ENCODE assay signal across 12 cellular contexts in genomic region chr11:114169321-114169749, GRCh38.
A peak's percentile ranks its signal among the peaks of the same experiment; 100 is the strongest.
DNase-seq lines count a peak whose midpoint lies in the region; ATAC-seq and TF ChIP-seq lines count a peak whose summit lies in the region.
"Had no signal": no experiment of that assay in that cellular context is flagged by ENCODE, and none has a peak within 500 bp of the region (broad histone marks: within the 10 kb centered on the region; RNA-seq: fewer than 3 reads in every experiment).

No MANE protein-coding gene starts in this region.

- peaks cover 85% of the 10 kb centered on the region for H3K4me1 Mint-ChIP-seq in T-helper 2 cell treated with Interferon-gamma antibody and Interleukin-4, amounts not matched to agents 5 μg/mL and 100 μg/mL, for 36 hours (ENCODE audit: low read depth)
- H3K4me1 Mint-ChIP-seq in activated T-helper 17 cell treated with anti-CD3 and anti-CD28 coated beads, Interleukin-2, amount 50 U/mL, for 72 hours, result peaks cover 55% of the 10 kb centered on the region

- intact Hi-C loops in thyroid gland (cut with DNase I), result no loop called here

- H3K27ac Mint-ChIP-seq in T-helper 2 cell treated with Interferon-gamma antibody and Interleukin-4, amounts not matched to agents 5 μg/mL and 100 μg/mL, for 36 hours, result no peak overlapping the region
- H3K27ac Mint-ChIP-seq in activated T-helper 17 cell treated with anti-CD3 and anti-CD28 coated beads, Interleukin-2, amount 50 U/mL, for 72 hours, result no peak overlapping the region
- H3K27ac Mint-ChIP-seq: activated naive CD4-positive, alpha-beta T cell treated with anti-CD3 and anti-CD28 coated beads, Interleukin-2, amount 50 U/mL, for 24 hours; WTC11 had no signal

- peak overlapping the region; percentile 72 for H3K4me3 Mint-ChIP-seq in T-helper 2 cell treated with Interferon-gamma antibody and Interleukin-4, amounts not matched to agents 5 μg/mL and 100 μg/mL, for 36 hours
- peak overlapping the region; percentile 5 for H3K4me3 Mint-ChIP-seq in activated T-helper 17 cell treated with anti-CD3 and anti-CD28 coated beads, Interleukin-2, amount 50 U/mL, for 72 hours
- H3K4me3 Mint-ChIP-seq: WTC11 had no signal

- no peak for TF ChIP-seq CTCF in lung (IDR thresholded peaks at IDR 0.05; ENCODE audit: control extremely low read depth, extremely low read depth)
- no peak for TF ChIP-seq CTCF in thyroid gland (IDR thresholded peaks at IDR 0.05)

- no peak for DNase-seq in T-helper 2 cell treated with Interferon-gamma antibody and Interleukin-4, amounts not matched to agents 5 μg/mL and 100 μg/mL, for 36 hours (ENCODE audit: low spot score)
- no peak for DNase-seq in T-helper 2 cell
- no peak for DNase-seq in lung (ENCODE audit: low spot score)
- no peak for DNase-seq in thyroid gland
- no peak for DNase-seq in NCI-H510A treated with DMSO at 0.1 percent for 48 hours (lab: John Stamatoyannopoulos, UW)
- no peak for DNase-seq in C1 segment of cervical spinal cord (lab: John Stamatoyannopoulos, UW)
- DNase-seq: GDM1, occipital lobe had no signal

- no peaks in the 10 kb centered on the region for H3K27me3 Mint-ChIP-seq in T-helper 2 cell treated with Interferon-gamma antibody and Interleukin-4, amounts not matched to agents 5 μg/mL and 100 μg/mL, for 36 hours (ENCODE audit: low read depth)
- H3K27me3 Mint-ChIP-seq in activated T-helper 17 cell treated with anti-CD3 and anti-CD28 coated beads, Interleukin-2, amount 50 U/mL, for 72 hours, result no peaks in the 10 kb centered on the region
- H3K27me3 Mint-ChIP-seq: activated naive CD4-positive, alpha-beta T cell treated with anti-CD3 and anti-CD28 coated beads, Interleukin-2, amount 50 U/mL, for 24 hours had no signal

- H3K4me1 ChIP-seq in lung (ENCODE audit: control insufficient read depth in 2 of 2, insufficient read depth in 2 of 2, low read length in 2 of 2) (peaks cover 66 to 73% of the 10 kb centered on the region in 2 donors), thyroid gland (peaks cover 96 to 99% of the 10 kb centered on the region in 2 donors)

- no peak overlapping the region for H3K4me3 ChIP-seq in lung
- no peak overlapping the region for H3K4me3 ChIP-seq in thyroid gland (replicated peaks in 1 of 3)

- H3K9me3 ChIP-seq in lung (ENCODE audit: control insufficient read depth in 2 of 2, insufficient read depth in 1 of 2, low read length in 1 of 2) (no peaks in the 10 kb centered on the region), thyroid gland (no peaks in the 10 kb centered on the region)

- 58 to 66% methylated on average over 9 of the region's 9 CpGs for WGBS in lung, 2 donors
- WGBS in thyroid gland, 2 donors, result 71 to 84% methylated on average over 9 of the region's 9 CpGs

- H3K27ac ChIP-seq in lung (ENCODE audit: low read depth in 1 of 2, low read length in 1 of 2), result peak overlapping the region; percentile 85 to 97
- H3K27ac ChIP-seq in thyroid gland, result peak overlapping the region; percentile 99 to 100 (median 100)

- no peaks in the 10 kb centered on the region for H3K9me3 Mint-ChIP-seq in T-helper 2 cell treated with Interferon-gamma antibody and Interleukin-4, amounts not matched to agents 5 μg/mL and 100 μg/mL, for 36 hours
- no peaks in the 10 kb centered on the region for H3K9me3 Mint-ChIP-seq in activated T-helper 17 cell treated with anti-CD3 and anti-CD28 coated beads, Interleukin-2, amount 50 U/mL, for 72 hours
- H3K9me3 Mint-ChIP-seq: activated naive CD4-positive, alpha-beta T cell treated with anti-CD3 and anti-CD28 coated beads, Interleukin-2, amount 50 U/mL, for 24 hours; WTC11 had no signal

- H3K36me3 ChIP-seq in lung (ENCODE audit: control insufficient read depth in 2 of 2, insufficient read depth in 2 of 2, low read length in 2 of 2), result peaks cover 0 to 8% of the 10 kb centered on the region in 2 donors
- no peaks in the 10 kb centered on the region for H3K36me3 ChIP-seq in thyroid gland

- no peak for ATAC-seq in activated T-helper 17 cell treated with anti-CD3 and anti-CD28 coated beads, Interleukin-2, amount 50 U/mL, for 72 hours (replicated peaks)
- ATAC-seq in lung (ENCODE audit: insufficient read depth, low FRiP score) (no peak), GM21423 (IDR thresholded peaks at IDR 0.05; ENCODE audit: unreplicated experiment) (no peak)
- ATAC-seq: WTC11 had no signal

- no peak for TF ChIP-seq POLR2A in thyroid gland (IDR thresholded peaks at IDR 0.05)

- no peaks in the 10 kb centered on the region for H3K27me3 ChIP-seq in lung (ENCODE audit: control insufficient read depth, insufficient read depth)
- H3K27me3 ChIP-seq in thyroid gland, result no peaks in the 10 kb centered on the region

- H3K36me3 Mint-ChIP-seq in T-helper 2 cell treated with Interferon-gamma antibody and Interleukin-4, amounts not matched to agents 5 μg/mL and 100 μg/mL, for 36 hours (ENCODE audit: low read depth), result peaks cover 8% of the 10 kb centered on the region
- peaks cover 11% of the 10 kb centered on the region for H3K36me3 Mint-ChIP-seq in activated T-helper 17 cell treated with anti-CD3 and anti-CD28 coated beads, Interleukin-2, amount 50 U/mL, for 72 hours (ENCODE audit: low read depth)
- H3K36me3 Mint-ChIP-seq: activated naive CD4-positive, alpha-beta T cell treated with anti-CD3 and anti-CD28 coated beads, Interleukin-2, amount 50 U/mL, for 24 hours; WTC11 had no signal
